In genomic region chr17:59840329-59840907, GRCh38 we compare ENCODE assay signal across 7 cellular contexts. TPM values are rescaled to one million over a fixed set of nuclear protein-coding genes. Genes with fewer than 3 reads are reported as not detected.
A peak's percentile ranks its signal among the peaks of the same experiment; 100 is the strongest.
DNase-seq lines count a peak whose midpoint lies in the region; ATAC-seq and TF ChIP-seq lines count a peak whose summit lies in the region.

No MANE protein-coding gene starts in this region.

- H3K27ac ChIP-seq in SK-N-MC (0 out of 2 replicates have a peak overlapping the region, but pooled peaks have one; percentile 35), rectal smooth muscle tissue (ENCODE audit: low read depth, low read length) (peak overlapping the region; percentile 100)

- no peaks in the 10 kb centered on the region for H3K27me3 ChIP-seq in rectal smooth muscle tissue (ENCODE audit: control insufficient read depth, insufficient read depth, low read length)

- DNase-seq in H4 (ENCODE audit: low spot score) = peak; percentile 33
- DNase-seq in SK-N-MC (ENCODE audit: low read depth, low spot score) = no peak
- no peak for DNase-seq in erythroblast (lab: John Stamatoyannopoulos, UW)

- no peaks in the 10 kb centered on the region for H3K9me3 ChIP-seq in SK-N-MC (ENCODE audit: low read depth, low read length)

- H3K36me3 ChIP-seq in SK-N-MC (ENCODE audit: insufficient read depth, low read length) (peaks cover 26% of the 10 kb centered on the region), rectal smooth muscle tissue (ENCODE audit: control insufficient read depth, insufficient read depth, low read length) (peaks cover 14% of the 10 kb centered on the region)

- peaks cover 14% of the 10 kb centered on the region for H3K4me1 ChIP-seq in rectal smooth muscle tissue (ENCODE audit: control insufficient read depth, insufficient read depth, low read length)

- TF ChIP-seq POLR2A in erythroblast (IDR thresholded peaks at IDR 0.05; ENCODE audit: low read length) = peak; percentile 27

- ATAC-seq in HG03571 (IDR thresholded peaks at IDR 0.05; ENCODE audit: unreplicated experiment) (no peak), HG02840 (IDR thresholded peaks at IDR 0.05; ENCODE audit: low FRiP score, unreplicated experiment) (no peak), GM18858 (IDR thresholded peaks at IDR 0.05; ENCODE audit: unreplicated experiment) (no peak)

- no peak overlapping the region for H3K4me3 ChIP-seq in SK-N-MC
- H3K4me3 ChIP-seq in rectal smooth muscle tissue (ENCODE audit: low read length) = peak overlapping the region; percentile 99

- H3K9ac ChIP-seq in SK-N-MC (ENCODE audit: insufficient read length) = no peak overlapping the region
- H3K9ac ChIP-seq in rectal smooth muscle tissue (ENCODE audit: low read length) = peak overlapping the region; percentile 99

RNA-seq across cellular contexts. Expression of gene TUBD1, which starts 52.3 kb away (rescaled TPM):
- 6.7 and 11.9 TPM in 2 replicates for total RNA-seq in H4 (2014; rRNA removed; shearing (Covaris generic))

RNA-seq across cellular contexts. Expression of gene RPS6KB1, which starts 52.5 kb away (rescaled TPM):
- 25.1 and 27.1 TPM in 2 replicates for total RNA-seq in H4 (2014; rRNA removed; shearing (Covaris generic))
